Comparison of ENCODE assay signal across 1 cellular context in genomic region chr1:111733183-111733995, GRCh38.
TF ChIP-seq lines count a peak whose summit lies in the region.

No MANE protein-coding gene starts in this region.

TF ChIP-seq in HepG2, 621 proteins besides CTCF, POLR2A, EP300 and RAD21 (continued from another document and continues in another):
- TF ChIP-seq ZBTB40 (IDR thresholded peaks at IDR 0.05) (no peak), ZBTB40 (CRISPR knock-in tag; IDR thresholded peaks at IDR 0.05) (peak; percentile 58; the same call in 1 of the 2 replicates), MTA3 (CRISPR knock-in tag; IDR thresholded peaks at IDR 0.05) (no peak), MYPOP (CRISPR knock-in tag; IDR thresholded peaks at IDR 0.05) (no peak), ISX (CRISPR knock-in tag; conservative IDR thresholded peaks at IDR 0.05) (no peak), RARA (CRISPR knock-in tag; IDR thresholded peaks at IDR 0.05) (peak; percentile 86), MAFK (conservative IDR thresholded peaks at IDR 0.05 in 1 of 2, IDR thresholded peaks at IDR 0.05 in 1 of 2; ENCODE audit: low read length in 2 of 2) (peak; percentile 29 to 49; a peak in 3 of 4 replicates), ZSCAN30 (CRISPR knock-in tag; IDR thresholded peaks at IDR 0.05) (no peak), SAP130 (CRISPR knock-in tag; IDR thresholded peaks at IDR 0.05; ENCODE audit: low read depth) (peak; percentile 93), CHCHD3 (CRISPR knock-in tag; IDR thresholded peaks at IDR 0.05) (no peak), CC2D1A (CRISPR knock-in tag; IDR thresholded peaks at IDR 0.05) (no peak), HDAC6 (IDR thresholded peaks at IDR 0.05; ENCODE audit: low read depth, low read length) (no peak), HNRNPLL (IDR thresholded peaks at IDR 0.05; ENCODE audit: low read depth, low read length, poor library complexity, severe bottlenecking) (no peak), ZSCAN31 (CRISPR knock-in tag; IDR thresholded peaks at IDR 0.05; ENCODE audit: low read depth) (no peak), SCMH1 (CRISPR knock-in tag; IDR thresholded peaks at IDR 0.05; ENCODE audit: borderline replicate concordance) (no peak), NKX3-1 (CRISPR knock-in tag; IDR thresholded peaks at IDR 0.05) (no peak), ZNF331 (CRISPR knock-in tag; IDR thresholded peaks at IDR 0.05) (peak; percentile 34; the same call in 1 of the 2 replicates)
- TF ChIP-seq, protein P1, sequence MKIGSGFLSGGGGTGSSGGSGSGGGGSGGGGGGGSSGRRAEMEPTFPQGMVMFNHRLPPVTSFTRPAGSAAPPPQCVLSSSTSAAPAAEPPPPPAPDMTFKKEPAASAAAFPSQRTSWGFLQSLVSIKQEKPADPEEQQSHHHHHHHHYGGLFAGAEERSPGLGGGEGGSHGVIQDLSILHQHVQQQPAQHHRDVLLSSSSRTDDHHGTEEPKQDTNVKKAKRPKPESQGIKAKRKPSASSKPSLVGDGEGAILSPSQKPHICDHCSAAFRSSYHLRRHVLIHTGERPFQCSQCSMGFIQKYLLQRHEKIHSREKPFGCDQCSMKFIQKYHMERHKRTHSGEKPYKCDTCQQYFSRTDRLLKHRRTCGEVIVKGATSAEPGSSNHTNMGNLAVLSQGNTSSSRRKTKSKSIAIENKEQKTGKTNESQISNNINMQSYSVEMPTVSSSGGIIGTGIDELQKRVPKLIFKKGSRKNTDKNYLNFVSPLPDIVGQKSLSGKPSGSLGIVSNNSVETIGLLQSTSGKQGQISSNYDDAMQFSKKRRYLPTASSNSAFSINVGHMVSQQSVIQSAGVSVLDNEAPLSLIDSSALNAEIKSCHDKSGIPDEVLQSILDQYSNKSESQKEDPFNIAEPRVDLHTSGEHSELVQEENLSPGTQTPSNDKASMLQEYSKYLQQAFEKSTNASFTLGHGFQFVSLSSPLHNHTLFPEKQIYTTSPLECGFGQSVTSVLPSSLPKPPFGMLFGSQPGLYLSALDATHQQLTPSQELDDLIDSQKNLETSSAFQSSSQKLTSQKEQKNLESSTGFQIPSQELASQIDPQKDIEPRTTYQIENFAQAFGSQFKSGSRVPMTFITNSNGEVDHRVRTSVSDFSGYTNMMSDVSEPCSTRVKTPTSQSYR (CRISPR knock-in tag; IDR thresholded peaks at IDR 0.05; ENCODE audit: borderline replicate concordance) = no peak
- TF ChIP-seq, protein P2, sequence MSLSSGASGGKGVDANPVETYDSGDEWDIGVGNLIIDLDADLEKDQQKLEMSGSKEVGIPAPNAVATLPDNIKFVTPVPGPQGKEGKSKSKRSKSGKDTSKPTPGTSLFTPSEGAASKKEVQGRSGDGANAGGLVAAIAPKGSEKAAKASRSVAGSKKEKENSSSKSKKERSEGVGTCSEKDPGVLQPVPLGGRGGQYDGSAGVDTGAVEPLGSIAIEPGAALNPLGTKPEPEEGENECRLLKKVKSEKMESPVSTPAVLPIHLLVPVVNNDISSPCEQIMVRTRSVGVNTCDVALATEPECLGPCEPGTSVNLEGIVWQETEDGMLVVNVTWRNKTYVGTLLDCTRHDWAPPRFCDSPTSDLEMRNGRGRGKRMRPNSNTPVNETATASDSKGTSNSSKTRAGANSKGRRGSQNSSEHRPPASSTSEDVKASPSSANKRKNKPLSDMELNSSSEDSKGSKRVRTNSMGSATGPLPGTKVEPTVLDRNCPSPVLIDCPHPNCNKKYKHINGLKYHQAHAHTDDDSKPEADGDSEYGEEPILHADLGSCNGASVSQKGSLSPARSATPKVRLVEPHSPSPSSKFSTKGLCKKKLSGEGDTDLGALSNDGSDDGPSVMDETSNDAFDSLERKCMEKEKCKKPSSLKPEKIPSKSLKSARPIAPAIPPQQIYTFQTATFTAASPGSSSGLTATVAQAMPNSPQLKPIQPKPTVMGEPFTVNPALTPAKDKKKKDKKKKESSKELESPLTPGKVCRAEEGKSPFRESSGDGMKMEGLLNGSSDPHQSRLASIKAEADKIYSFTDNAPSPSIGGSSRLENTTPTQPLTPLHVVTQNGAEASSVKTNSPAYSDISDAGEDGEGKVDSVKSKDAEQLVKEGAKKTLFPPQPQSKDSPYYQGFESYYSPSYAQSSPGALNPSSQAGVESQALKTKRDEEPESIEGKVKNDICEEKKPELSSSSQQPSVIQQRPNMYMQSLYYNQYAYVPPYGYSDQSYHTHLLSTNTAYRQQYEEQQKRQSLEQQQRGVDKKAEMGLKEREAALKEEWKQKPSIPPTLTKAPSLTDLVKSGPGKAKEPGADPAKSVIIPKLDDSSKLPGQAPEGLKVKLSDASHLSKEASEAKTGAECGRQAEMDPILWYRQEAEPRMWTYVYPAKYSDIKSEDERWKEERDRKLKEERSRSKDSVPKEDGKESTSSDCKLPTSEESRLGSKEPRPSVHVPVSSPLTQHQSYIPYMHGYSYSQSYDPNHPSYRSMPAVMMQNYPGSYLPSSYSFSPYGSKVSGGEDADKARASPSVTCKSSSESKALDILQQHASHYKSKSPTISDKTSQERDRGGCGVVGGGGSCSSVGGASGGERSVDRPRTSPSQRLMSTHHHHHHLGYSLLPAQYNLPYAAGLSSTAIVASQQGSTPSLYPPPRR (CRISPR knock-in tag; IDR thresholded peaks at IDR 0.05; ENCODE audit: borderline replicate concordance) = 0 out of 2 replicates have a peak, but pooled peaks have one; percentile 29
- TF ChIP-seq, protein P3, sequence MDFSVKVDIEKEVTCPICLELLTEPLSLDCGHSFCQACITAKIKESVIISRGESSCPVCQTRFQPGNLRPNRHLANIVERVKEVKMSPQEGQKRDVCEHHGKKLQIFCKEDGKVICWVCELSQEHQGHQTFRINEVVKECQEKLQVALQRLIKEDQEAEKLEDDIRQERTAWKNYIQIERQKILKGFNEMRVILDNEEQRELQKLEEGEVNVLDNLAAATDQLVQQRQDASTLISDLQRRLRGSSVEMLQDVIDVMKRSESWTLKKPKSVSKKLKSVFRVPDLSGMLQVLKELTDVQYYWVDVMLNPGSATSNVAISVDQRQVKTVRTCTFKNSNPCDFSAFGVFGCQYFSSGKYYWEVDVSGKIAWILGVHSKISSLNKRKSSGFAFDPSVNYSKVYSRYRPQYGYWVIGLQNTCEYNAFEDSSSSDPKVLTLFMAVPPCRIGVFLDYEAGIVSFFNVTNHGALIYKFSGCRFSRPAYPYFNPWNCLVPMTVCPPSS (IDR thresholded peaks at IDR 0.05) = no peak
- TF ChIP-seq, protein P4, sequence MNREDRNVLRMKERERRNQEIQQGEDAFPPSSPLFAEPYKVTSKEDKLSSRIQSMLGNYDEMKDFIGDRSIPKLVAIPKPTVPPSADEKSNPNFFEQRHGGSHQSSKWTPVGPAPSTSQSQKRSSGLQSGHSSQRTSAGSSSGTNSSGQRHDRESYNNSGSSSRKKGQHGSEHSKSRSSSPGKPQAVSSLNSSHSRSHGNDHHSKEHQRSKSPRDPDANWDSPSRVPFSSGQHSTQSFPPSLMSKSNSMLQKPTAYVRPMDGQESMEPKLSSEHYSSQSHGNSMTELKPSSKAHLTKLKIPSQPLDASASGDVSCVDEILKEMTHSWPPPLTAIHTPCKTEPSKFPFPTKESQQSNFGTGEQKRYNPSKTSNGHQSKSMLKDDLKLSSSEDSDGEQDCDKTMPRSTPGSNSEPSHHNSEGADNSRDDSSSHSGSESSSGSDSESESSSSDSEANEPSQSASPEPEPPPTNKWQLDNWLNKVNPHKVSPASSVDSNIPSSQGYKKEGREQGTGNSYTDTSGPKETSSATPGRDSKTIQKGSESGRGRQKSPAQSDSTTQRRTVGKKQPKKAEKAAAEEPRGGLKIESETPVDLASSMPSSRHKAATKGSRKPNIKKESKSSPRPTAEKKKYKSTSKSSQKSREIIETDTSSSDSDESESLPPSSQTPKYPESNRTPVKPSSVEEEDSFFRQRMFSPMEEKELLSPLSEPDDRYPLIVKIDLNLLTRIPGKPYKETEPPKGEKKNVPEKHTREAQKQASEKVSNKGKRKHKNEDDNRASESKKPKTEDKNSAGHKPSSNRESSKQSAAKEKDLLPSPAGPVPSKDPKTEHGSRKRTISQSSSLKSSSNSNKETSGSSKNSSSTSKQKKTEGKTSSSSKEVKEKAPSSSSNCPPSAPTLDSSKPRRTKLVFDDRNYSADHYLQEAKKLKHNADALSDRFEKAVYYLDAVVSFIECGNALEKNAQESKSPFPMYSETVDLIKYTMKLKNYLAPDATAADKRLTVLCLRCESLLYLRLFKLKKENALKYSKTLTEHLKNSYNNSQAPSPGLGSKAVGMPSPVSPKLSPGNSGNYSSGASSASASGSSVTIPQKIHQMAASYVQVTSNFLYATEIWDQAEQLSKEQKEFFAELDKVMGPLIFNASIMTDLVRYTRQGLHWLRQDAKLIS (CRISPR knock-in tag; IDR thresholded peaks at IDR 0.05) = no peak
- TF ChIP-seq, protein P5, sequence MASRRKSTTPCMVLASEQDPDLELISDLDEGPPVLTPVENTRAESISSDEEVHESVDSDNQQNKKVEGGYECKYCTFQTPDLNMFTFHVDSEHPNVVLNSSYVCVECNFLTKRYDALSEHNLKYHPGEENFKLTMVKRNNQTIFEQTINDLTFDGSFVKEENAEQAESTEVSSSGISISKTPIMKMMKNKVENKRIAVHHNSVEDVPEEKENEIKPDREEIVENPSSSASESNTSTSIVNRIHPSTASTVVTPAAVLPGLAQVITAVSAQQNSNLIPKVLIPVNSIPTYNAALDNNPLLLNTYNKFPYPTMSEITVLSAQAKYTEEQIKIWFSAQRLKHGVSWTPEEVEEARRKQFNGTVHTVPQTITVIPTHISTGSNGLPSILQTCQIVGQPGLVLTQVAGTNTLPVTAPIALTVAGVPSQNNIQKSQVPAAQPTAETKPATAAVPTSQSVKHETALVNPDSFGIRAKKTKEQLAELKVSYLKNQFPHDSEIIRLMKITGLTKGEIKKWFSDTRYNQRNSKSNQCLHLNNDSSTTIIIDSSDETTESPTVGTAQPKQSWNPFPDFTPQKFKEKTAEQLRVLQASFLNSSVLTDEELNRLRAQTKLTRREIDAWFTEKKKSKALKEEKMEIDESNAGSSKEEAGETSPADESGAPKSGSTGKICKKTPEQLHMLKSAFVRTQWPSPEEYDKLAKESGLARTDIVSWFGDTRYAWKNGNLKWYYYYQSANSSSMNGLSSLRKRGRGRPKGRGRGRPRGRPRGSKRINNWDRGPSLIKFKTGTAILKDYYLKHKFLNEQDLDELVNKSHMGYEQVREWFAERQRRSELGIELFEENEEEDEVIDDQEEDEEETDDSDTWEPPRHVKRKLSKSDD (CRISPR knock-in tag; IDR thresholded peaks at IDR 0.05; ENCODE audit: low read depth) = peak; percentile 63; the same call in 1 of the 2 replicates
- TF ChIP-seq, protein P6, sequence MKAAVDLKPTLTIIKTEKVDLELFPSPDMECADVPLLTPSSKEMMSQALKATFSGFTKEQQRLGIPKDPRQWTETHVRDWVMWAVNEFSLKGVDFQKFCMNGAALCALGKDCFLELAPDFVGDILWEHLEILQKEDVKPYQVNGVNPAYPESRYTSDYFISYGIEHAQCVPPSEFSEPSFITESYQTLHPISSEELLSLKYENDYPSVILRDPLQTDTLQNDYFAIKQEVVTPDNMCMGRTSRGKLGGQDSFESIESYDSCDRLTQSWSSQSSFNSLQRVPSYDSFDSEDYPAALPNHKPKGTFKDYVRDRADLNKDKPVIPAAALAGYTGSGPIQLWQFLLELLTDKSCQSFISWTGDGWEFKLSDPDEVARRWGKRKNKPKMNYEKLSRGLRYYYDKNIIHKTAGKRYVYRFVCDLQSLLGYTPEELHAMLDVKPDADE (CRISPR knock-in tag; IDR thresholded peaks at IDR 0.05) = no peak
